ENCODE assay signal across 10 cellular contexts in the genomic region with DNA sequence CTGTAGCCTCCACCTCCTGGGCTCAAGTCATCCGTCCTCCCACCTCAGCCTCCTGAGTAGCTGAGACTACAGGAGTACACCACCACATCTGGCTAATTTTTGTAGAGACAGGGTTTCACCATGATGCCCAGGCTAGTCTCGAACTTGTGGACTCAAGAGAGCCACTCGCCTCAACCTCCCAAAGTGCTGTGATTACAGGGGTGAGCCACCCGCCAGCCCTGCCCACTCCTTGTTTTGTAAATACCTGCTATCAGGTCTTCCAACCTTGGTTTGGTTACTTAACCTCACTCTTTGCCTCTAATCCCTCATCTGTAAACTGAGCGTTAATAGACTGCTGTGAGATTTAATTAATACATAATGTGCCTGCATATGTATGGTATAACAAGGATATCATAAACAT. TPM values are rescaled to one million over a fixed set of nuclear protein-coding genes. Genes with fewer than 3 reads are reported as not detected.
DNase-seq lines count a peak whose midpoint lies in the region; FAIRE-seq and TF ChIP-seq lines count a peak whose summit lies in the region.
"Had no signal": no experiment of that assay in that cellular context is flagged by ENCODE, and none has a peak within 500 bp of the region (broad histone marks: within the 10 kb centered on the region; RNA-seq: fewer than 3 reads in every experiment).

No MANE protein-coding gene starts in this region.

- peak overlapping the region; percentile 94 for H3K4me3 ChIP-seq in Caco-2 (ENCODE audit: low read depth, low read length)
- H3K4me3 ChIP-seq in OCI-LY1 (ENCODE audit: low read depth, low read length, poor library complexity, severe bottlenecking) = peak overlapping the region; percentile 68
- H3K4me3 ChIP-seq in H1 (ENCODE audit: extremely low read depth in 1 of 4, insufficient read depth in 2 of 4, low read depth in 3 of 4, low read length in 4 of 4) = peak overlapping the region; percentile 46 to 93 (median 84); a peak in 6 of 8 replicates

- H3K4me1 ChIP-seq in Caco-2 (peaks cover 16% of the 10 kb centered on the region), OCI-LY1 (ENCODE audit: insufficient read depth, low read length, severe bottlenecking) (peaks cover 16% of the 10 kb centered on the region), H1 (replicated peaks in 1 of 4; ENCODE audit: control insufficient read depth in 3 of 4, insufficient read depth in 4 of 4, low read length in 3 of 4) (peaks cover 0 to 2% (median 0%) of the 10 kb centered on the region in 4 experiments; a peak in 1 of 7 replicates)

- no peak for TF ChIP-seq POLR2A in H1 (IDR thresholded peaks at IDR 0.05; ENCODE audit: control extremely low read depth in 1 of 2, low read depth in 2 of 2, low read length in 2 of 2)

- WGBS in H1 (ENCODE audit: extremely low coverage in 1 of 2, insufficient coverage in 1 of 2, insufficient read length in 1 of 2, insufficient replicate concordance in 2 of 2, low coverage in 1 of 2, low lambda C conversion rate in 2 of 2, missing lambda C conversion rate in 1 of 2), 2 experiments = 94% methylated on average over 5 of the region's 5 CpGs; no CpG with 5 or more reads in 1 of the 2 experiments

- H2BK5ac ChIP-seq in H1 (ENCODE audit: low read depth, low read length) = no peak overlapping the region

- H3K14ac ChIP-seq in H1 (ENCODE audit: insufficient read length) = no peak overlapping the region

- H3F3A ChIP-seq in OCI-LY1 (ENCODE audit: insufficient read depth, low read length) = no peaks in the 10 kb centered on the region

- TF ChIP-seq EP300 in H1 (IDR thresholded peaks at IDR 0.05; ENCODE audit: borderline replicate concordance in 1 of 2, low read depth in 2 of 2, low read length in 2 of 2) = no peak

- H3K36me3 ChIP-seq in Caco-2 (ENCODE audit: control insufficient read depth, insufficient read depth, low read length) = no peaks in the 10 kb centered on the region
- no peaks in the 10 kb centered on the region for H3K36me3 ChIP-seq in OCI-LY1 (ENCODE audit: insufficient read depth, low read length)
- peaks cover 0 to 1% (median 0%) of the 10 kb centered on the region in 4 experiments; a peak in 1 of 8 replicates for H3K36me3 ChIP-seq in H1 (ENCODE audit: control insufficient read depth in 2 of 4, insufficient read depth in 4 of 4, low read length in 3 of 4)

- H3K79me2 ChIP-seq in OCI-LY1 (ENCODE audit: insufficient read depth, low read length) (no peaks in the 10 kb centered on the region), H1 (ENCODE audit: control insufficient read depth in 1 of 2, insufficient read depth in 2 of 2, low read length in 2 of 2) (no peaks in the 10 kb centered on the region)

- TSS peak; percentile 35 for BruUV-seq in Caco-2 (replicated peaks; lab: Mats Ljungman, UMichigan)

- peaks cover 6% of the 10 kb centered on the region; the same call in 1 of the 2 replicates for H3K23me2 ChIP-seq in H1 (ENCODE audit: low read depth, low read length)

- H3K4me1 Mint-ChIP-seq in Caco-2 (ENCODE audit: low read depth, unreplicated experiment) = peaks cover 18% of the 10 kb centered on the region
- peaks cover 11% of the 10 kb centered on the region for H3K4me1 Mint-ChIP-seq in osteocyte (ENCODE audit: unreplicated experiment)

- intact Hi-C loops in Caco-2 (cut with micrococcal nuclease; ENCODE audit: unreplicated experiment) = loop anchor here (2.0 to 5.0 kb wide), 5 partner anchors 27 to 103 kb away; a partner anchor contains a TSS

- no peak overlapping the region for H3K4ac ChIP-seq in H1 (replicated peaks; ENCODE audit: insufficient read length, low read depth, low read length)

- H3K9me3 Mint-ChIP-seq in Caco-2 (ENCODE audit: unreplicated experiment) (peaks cover 12% of the 10 kb centered on the region), osteocyte (ENCODE audit: unreplicated experiment) (peaks cover 3% of the 10 kb centered on the region)

- no peak overlapping the region for H2AK5ac ChIP-seq in H1 (ENCODE audit: low read depth, low read length)

- peak overlapping the region; percentile 93 for H3K4me3 Mint-ChIP-seq in Caco-2 (ENCODE audit: unreplicated experiment)
- H3K4me3 Mint-ChIP-seq in osteocyte (ENCODE audit: unreplicated experiment) = peak overlapping the region; percentile 79

- CTCF ChIA-PET in Caco-2 (lab: Charles Lee) = no interaction called here
- CTCF ChIA-PET in H1 (lab: Charles Lee; ENCODE audit: partially characterized antibody) = interaction anchor here (0.9 to 1.5 kb wide), 3 partner anchors 13 to 46 kb away, joined by 3 read pairs; no protein-coding TSS in a partner anchor

- DNase-seq in Caco-2 = no peak
- DNase-seq in H1 (ENCODE audit: low read depth in 1 of 2, low spot score in 2 of 2) = no peak
- DNase-seq in osteocyte (ENCODE audit: extremely low spot score, unreplicated experiment) = no peak
- DNase-seq in globus pallidus (ENCODE audit: low spot score) = no peak
- no peak for DNase-seq in NCI-H82 (lab: John Stamatoyannopoulos, UW)
- DNase-seq in dermis blood vessel endothelial cell = no peak
- DNase-seq in cerebellum (ENCODE audit: low spot score) = no peak

- H3K27me3 Mint-ChIP-seq in Caco-2 (ENCODE audit: insufficient read depth, unreplicated experiment) (no peaks in the 10 kb centered on the region), osteocyte (ENCODE audit: unreplicated experiment) (peaks cover 44% of the 10 kb centered on the region)

- no peak overlapping the region for H4K5ac ChIP-seq in H1 (ENCODE audit: insufficient read length, low read depth, low read length)

- no peaks in the 10 kb centered on the region for H3K9me2 ChIP-seq in OCI-LY1 (ENCODE audit: low read depth, low read length)

- no peak overlapping the region for H4K8ac ChIP-seq in H1 (ENCODE audit: extremely low read depth, insufficient read depth, low read length)

- no peak overlapping the region for H2BK12ac ChIP-seq in H1 (ENCODE audit: low read depth, low read length)

- H3K4me2 ChIP-seq in OCI-LY1 (ENCODE audit: low read length) = peak overlapping the region; percentile 91
- peak overlapping the region; percentile 73 to 100 for H3K4me2 ChIP-seq in H1 (ENCODE audit: insufficient read depth in 1 of 2, low read depth in 2 of 2, low read length in 2 of 2)

- no peak for TF ChIP-seq CTCF in Caco-2 (IDR thresholded peaks at IDR 0.05; ENCODE audit: insufficient read depth in 1 of 2, low read depth in 1 of 2, low read length in 1 of 2, severe bottlenecking in 1 of 2, unreplicated experiment in 1 of 2)
- TF ChIP-seq CTCF in OCI-LY1 (IDR thresholded peaks at IDR 0.05; ENCODE audit: low read length) = no peak
- no peak for TF ChIP-seq CTCF in H1 (IDR thresholded peaks at IDR 0.05; ENCODE audit: control extremely low read depth in 1 of 3, insufficient read depth in 1 of 3, low read depth in 1 of 3, low read length in 3 of 3)
- no peak for TF ChIP-seq CTCF in osteocyte (IDR thresholded peaks at IDR 0.05)

- no peak overlapping the region for H3K23ac ChIP-seq in H1 (ENCODE audit: insufficient read length)

- H3K79me1 ChIP-seq in H1 (ENCODE audit: low read depth, low read length) = no peaks in the 10 kb centered on the region

- H4K91ac ChIP-seq in H1 (replicated peaks; ENCODE audit: insufficient read length, low read length) = no peak overlapping the region

- H3K18ac ChIP-seq in H1 (ENCODE audit: extremely low read depth, low read length) = no peak overlapping the region

- no peaks in the 10 kb centered on the region for H3K9me3 ChIP-seq in Caco-2
- H3K9me3 ChIP-seq in OCI-LY1 (ENCODE audit: low read length) = no peaks in the 10 kb centered on the region
- peaks cover under 1 to 3% of the 10 kb centered on the region in 2 experiments; a peak in 3 of 4 replicates for H3K9me3 ChIP-seq in H1 (ENCODE audit: insufficient read depth in 2 of 2, low read depth in 1 of 2, low read length in 1 of 2)

- H3K27ac Mint-ChIP-seq in Caco-2 (ENCODE audit: unreplicated experiment) (peak overlapping the region; percentile 89), osteocyte (ENCODE audit: unreplicated experiment) (no peak overlapping the region)

- POLR2A ChIA-PET in Caco-2 (lab: Charles Lee) = interaction anchor here (0.7 kb wide), 1 partner anchor 291 kb away, joined by 3 read pairs; no protein-coding TSS in a partner anchor
- POLR2A ChIA-PET in H1 (lab: Charles Lee; ENCODE audit: partially characterized antibody) = interaction anchor here (1.2 kb wide), 1 partner anchor 9 kb away, joined by 4 read pairs; no protein-coding TSS in a partner anchor

- H3K27ac ChIP-seq in OCI-LY1 (ENCODE audit: low read depth, low read length, poor library complexity, severe bottlenecking) = no peak overlapping the region
- H3K27ac ChIP-seq in H1 (ENCODE audit: low read depth, low read length) = no peak overlapping the region

- H3K9ac ChIP-seq in OCI-LY1 (ENCODE audit: low read length) = no peak overlapping the region
- no peak overlapping the region for H3K9ac ChIP-seq in H1 (replicated peaks in 1 of 4; ENCODE audit: extremely low read depth in 1 of 4, low read depth in 3 of 4, low read length in 3 of 4)

- no peaks in the 10 kb centered on the region for H3K27me3 ChIP-seq in Caco-2 (replicated peaks; ENCODE audit: control insufficient read depth, insufficient read depth, low read length)
- H3K27me3 ChIP-seq in OCI-LY1 (ENCODE audit: insufficient read depth, low read length) = no peaks in the 10 kb centered on the region
- H3K27me3 ChIP-seq in H1 (replicated peaks in 1 of 4; ENCODE audit: control insufficient read depth in 3 of 4, extremely low read depth in 1 of 4, insufficient read depth in 3 of 4, low read length in 3 of 4) = peaks cover 0 to 14% (median 6%) of the 10 kb centered on the region in 4 experiments; a peak in 5 of 7 replicates

- TF ChIP-seq RAD21 in H1 (IDR thresholded peaks at IDR 0.05 in 1 of 2, conservative IDR thresholded peaks at IDR 0.05 in 1 of 2; ENCODE audit: low read depth in 2 of 2, low read length in 2 of 2) = no peak

- no peak overlapping the region for H3K56ac ChIP-seq in H1 (replicated peaks; ENCODE audit: insufficient read length, low read depth, low read length)

- H2BK20ac ChIP-seq in H1 (ENCODE audit: low read length) = no peak overlapping the region

- H3K36me3 Mint-ChIP-seq in Caco-2 (ENCODE audit: insufficient read depth, unreplicated experiment) = peaks cover 30% of the 10 kb centered on the region
- no peaks in the 10 kb centered on the region for H3K36me3 Mint-ChIP-seq in osteocyte (ENCODE audit: unreplicated experiment)

- no peak overlapping the region for H2BK15ac ChIP-seq in H1 (ENCODE audit: low read length)

- no peak overlapping the region for H2BK120ac ChIP-seq in H1 (replicated peaks; ENCODE audit: low read depth, low read length)

- H2AFZ ChIP-seq in OCI-LY1 (ENCODE audit: low read length) = no peak overlapping the region
- H2AFZ ChIP-seq in H1 (ENCODE audit: low read length) = no peak overlapping the region

- H4K20me1 ChIP-seq in OCI-LY1 (ENCODE audit: insufficient read depth, low read length) (no peaks in the 10 kb centered on the region), H1 (replicated peaks in 1 of 2; ENCODE audit: control insufficient read depth in 1 of 2, insufficient read depth in 2 of 2, low read length in 2 of 2) (no peaks in the 10 kb centered on the region)

- no peak for FAIRE-seq in H1 (lab: Jason Lieb, UNC)
- FAIRE-seq: G401.6 had no signal

RNA-seq across cellular contexts. Expression of a gene that starts 0.8 kb away (rescaled TPM):
- 1.5 and 1.8 TPM in 2 replicates for total RNA-seq in Caco-2 (2022)
- total RNA-seq in H1 (2021; fragmentation: NEBNext Ultra II Directional; extraction: Animal tissue kit (Norgen Biotek cat#: 25700)) = 0.52 and 0.54 TPM in 2 replicates
- polyA plus RNA-seq in H1 (2011; rRNA removed) = 0.17 and 0.63 TPM in 2 replicates
- 0.56 TPM for polyA plus RNA-seq in H1 (2011; cell fraction: cytosol; rRNA removed)
- polyA plus RNA-seq in H1 (2011; cell fraction: nucleus; rRNA removed) = 3.5 TPM
- polyA plus RNA-seq in H1 (2012, experiment 1 of 2) = 0.46 to 1.7 TPM (median 0.75 TPM) in 3 of 4 replicates, not detected in the other
- not detected for polyA plus RNA-seq in H1 (2012, experiment 2 of 2)
- polyA plus RNA-seq in H1 (2013, experiment 1 of 2) = 1.3 TPM
- 1.1 TPM for polyA plus RNA-seq in H1 (2013, experiment 2 of 2)
- 0.63 and 2.3 TPM in 2 replicates for polyA minus RNA-seq in H1 (2011; rRNA and poly(A)+ RNA removed)
- not detected for polyA minus RNA-seq in H1 (2011; cell fraction: cytosol; rRNA and poly(A)+ RNA removed)
- polyA minus RNA-seq in H1 (2011; cell fraction: nucleus; rRNA and poly(A)+ RNA removed) = 3.3 TPM
- not detected in 2 replicates for total RNA-seq in osteocyte
- not detected in 2 replicates for total RNA-seq in dermis blood vessel endothelial cell
- 0.18 TPM for total RNA-seq in cerebellum
- total RNA-seq: T-helper 1 cell treated with Interleukin-12 subunit alpha and Interleukin-12 subunit beta and Interleukin-4 antibody, amounts not matched to agents 30 ng/mL and 1 ng/mL, for 36 hours had no signal

RNA-seq across cellular contexts. Expression of a gene that starts 0.9 kb away (rescaled TPM):
- total RNA-seq in Caco-2 (2022) = 17.0 and 18.1 TPM in 2 replicates
- total RNA-seq in H1 (2021; fragmentation: NEBNext Ultra II Directional; extraction: Animal tissue kit (Norgen Biotek cat#: 25700)) = 4.9 and 5.2 TPM in 2 replicates
- 1.4 and 1.7 TPM in 2 replicates for polyA plus RNA-seq in H1 (2011; rRNA removed)
- polyA plus RNA-seq in H1 (2011; cell fraction: cytosol; rRNA removed) = 1.7 TPM
- 1.6 TPM for polyA plus RNA-seq in H1 (2011; cell fraction: nucleus; rRNA removed)
- 1.9 to 2.9 TPM (median 2.3 TPM) in 4 replicates for polyA plus RNA-seq in H1 (2012, experiment 1 of 2)
- polyA plus RNA-seq in H1 (2012, experiment 2 of 2) = 0.64 TPM
- 4.7 TPM for polyA plus RNA-seq in H1 (2013, experiment 1 of 2)
- 5.0 TPM for polyA plus RNA-seq in H1 (2013, experiment 2 of 2)
- polyA minus RNA-seq in H1 (2011; rRNA and poly(A)+ RNA removed) = 4.0 and 5.5 TPM in 2 replicates
- polyA minus RNA-seq in H1 (2011; cell fraction: cytosol; rRNA and poly(A)+ RNA removed) = 2.3 TPM
- polyA minus RNA-seq in H1 (2011; cell fraction: nucleus; rRNA and poly(A)+ RNA removed) = 6.6 TPM
- total RNA-seq in osteocyte = 0.13 and 0.42 TPM in 2 replicates
- total RNA-seq in dermis blood vessel endothelial cell = 0.47 and 0.68 TPM in 2 replicates
- total RNA-seq in cerebellum = 3.9 TPM
